In genomic region chr19:40525234-40526051, GRCh38 we compare ENCODE assay signal across 2 cellular contexts.
A peak's percentile ranks its signal among the peaks of the same experiment; 100 is the strongest.
TF ChIP-seq lines count a peak whose summit lies in the region.

No MANE protein-coding gene starts in this region.

TF ChIP-seq in K562, 482 proteins besides CTCF, POLR2A, EP300 and RAD21 (continues in another document):
- TF ChIP-seq WHSC1 (IDR thresholded peaks at IDR 0.05; ENCODE audit: low read length) (no peak), GTF2F1 (IDR thresholded peaks at IDR 0.05; ENCODE audit: low read depth, low read length) (no peak), ESRRA (IDR thresholded peaks at IDR 0.05; ENCODE audit: borderline replicate concordance, low read depth) (0 out of 2 replicates have a peak, but pooled peaks have one; percentile 15), JUN (IDR thresholded peaks at IDR 0.05; ENCODE audit: borderline replicate concordance, low read depth, low read length) (no peak), JUN (CRISPR knock-in tag; IDR thresholded peaks at IDR 0.05; ENCODE audit: borderline replicate concordance) (no peak), RBM17 (IDR thresholded peaks at IDR 0.05; ENCODE audit: borderline replicate concordance, low read depth, low read length) (no peak), BCL6 (CRISPR knock-in tag; IDR thresholded peaks at IDR 0.05) (no peak), ELK1 (CRISPR knock-in tag; IDR thresholded peaks at IDR 0.05) (no peak), MECOM (CRISPR knock-in tag; IDR thresholded peaks at IDR 0.05) (0 out of 2 replicates have a peak, but pooled peaks have one; percentile 23), GABPA (tag; conservative IDR thresholded peaks at IDR 0.05; ENCODE audit: low read depth) (0 out of 2 replicates have a peak, but pooled peaks have one; percentile 20), ZNF316 (IDR thresholded peaks at IDR 0.05) (peak; percentile 52; the same call in 1 of the 2 replicates), CREB5 (CRISPR knock-in tag; IDR thresholded peaks at IDR 0.05) (no peak), TEAD2 (tag; IDR thresholded peaks at IDR 0.05) (no peak), FOS (IDR thresholded peaks at IDR 0.05; ENCODE audit: extremely low read depth, insufficient read length) (no peak), ZBTB1 (CRISPR knock-in tag; IDR thresholded peaks at IDR 0.05; ENCODE audit: borderline replicate concordance, low read depth) (no peak), DPF2 (IDR thresholded peaks at IDR 0.05) (no peak), ELK3 (CRISPR knock-in tag; IDR thresholded peaks at IDR 0.05) (no peak), FOXP1 (CRISPR knock-in tag; IDR thresholded peaks at IDR 0.05) (0 out of 2 replicates have a peak, but pooled peaks have one; percentile 24)
- TF ChIP-seq, protein P1, sequence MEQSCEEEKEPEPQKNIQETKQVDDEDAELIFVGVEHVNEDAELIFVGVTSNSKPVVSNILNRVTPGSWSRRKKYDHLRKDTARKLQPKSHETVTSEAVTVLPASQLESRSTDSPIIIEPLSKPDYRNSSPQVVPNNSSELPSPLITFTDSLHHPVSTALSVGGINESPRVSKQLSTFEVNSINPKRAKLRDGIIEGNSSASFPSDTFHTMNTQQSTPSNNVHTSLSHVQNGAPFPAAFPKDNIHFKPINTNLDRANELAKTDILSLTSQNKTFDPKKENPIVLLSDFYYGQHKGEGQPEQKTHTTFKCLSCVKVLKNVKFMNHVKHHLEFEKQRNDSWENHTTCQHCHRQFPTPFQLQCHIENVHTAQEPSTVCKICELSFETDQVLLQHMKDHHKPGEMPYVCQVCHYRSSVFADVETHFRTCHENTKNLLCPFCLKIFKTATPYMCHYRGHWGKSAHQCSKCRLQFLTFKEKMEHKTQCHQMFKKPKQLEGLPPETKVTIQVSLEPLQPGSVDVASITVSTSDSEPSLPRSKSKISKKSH (CRISPR knock-in tag; IDR thresholded peaks at IDR 0.05): no peak
- TF ChIP-seq, protein P2, sequence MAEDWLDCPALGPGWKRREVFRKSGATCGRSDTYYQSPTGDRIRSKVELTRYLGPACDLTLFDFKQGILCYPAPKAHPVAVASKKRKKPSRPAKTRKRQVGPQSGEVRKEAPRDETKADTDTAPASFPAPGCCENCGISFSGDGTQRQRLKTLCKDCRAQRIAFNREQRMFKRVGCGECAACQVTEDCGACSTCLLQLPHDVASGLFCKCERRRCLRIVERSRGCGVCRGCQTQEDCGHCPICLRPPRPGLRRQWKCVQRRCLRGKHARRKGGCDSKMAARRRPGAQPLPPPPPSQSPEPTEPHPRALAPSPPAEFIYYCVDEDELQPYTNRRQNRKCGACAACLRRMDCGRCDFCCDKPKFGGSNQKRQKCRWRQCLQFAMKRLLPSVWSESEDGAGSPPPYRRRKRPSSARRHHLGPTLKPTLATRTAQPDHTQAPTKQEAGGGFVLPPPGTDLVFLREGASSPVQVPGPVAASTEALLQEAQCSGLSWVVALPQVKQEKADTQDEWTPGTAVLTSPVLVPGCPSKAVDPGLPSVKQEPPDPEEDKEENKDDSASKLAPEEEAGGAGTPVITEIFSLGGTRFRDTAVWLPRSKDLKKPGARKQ (CRISPR knock-in tag; IDR thresholded peaks at IDR 0.05): no peak

TF ChIP-seq in HepG2, 621 proteins besides CTCF, POLR2A, EP300 and RAD21:
- TF ChIP-seq TRIM22 (IDR thresholded peaks at IDR 0.05): no peak
- no peak for TF ChIP-seq GLI4 (CRISPR knock-in tag; IDR thresholded peaks at IDR 0.05; ENCODE audit: borderline replicate concordance)
- no peak for TF ChIP-seq GPN1 (CRISPR knock-in tag; IDR thresholded peaks at IDR 0.05; ENCODE audit: borderline replicate concordance)
- no peak for TF ChIP-seq ZNF720 (CRISPR knock-in tag; IDR thresholded peaks at IDR 0.05)
- TF ChIP-seq ZKSCAN1 (IDR thresholded peaks at IDR 0.05; ENCODE audit: low read length): no peak
- no peak for TF ChIP-seq IRX3 (CRISPR knock-in tag; IDR thresholded peaks at IDR 0.05; ENCODE audit: borderline replicate concordance, low read depth)
- TF ChIP-seq AGO1 (IDR thresholded peaks at IDR 0.05; ENCODE audit: low read depth, low read length, poor library complexity, severe bottlenecking): no peak
- TF ChIP-seq ATM (IDR thresholded peaks at IDR 0.05; ENCODE audit: borderline replicate concordance): no peak
- TF ChIP-seq ZNF354B (CRISPR knock-in tag; IDR thresholded peaks at IDR 0.05): no peak
- no peak for TF ChIP-seq ZNF101 (CRISPR knock-in tag; IDR thresholded peaks at IDR 0.05; ENCODE audit: borderline replicate concordance, low read depth)
- TF ChIP-seq ZNF558 (CRISPR knock-in tag; IDR thresholded peaks at IDR 0.05; ENCODE audit: borderline replicate concordance): no peak
- TF ChIP-seq LCORL (IDR thresholded peaks at IDR 0.05): no peak
- no peak for TF ChIP-seq LCORL (CRISPR knock-in tag; IDR thresholded peaks at IDR 0.05)
- TF ChIP-seq RBFOX2 (IDR thresholded peaks at IDR 0.05; ENCODE audit: low read depth, low read length): no peak
- TF ChIP-seq ZZZ3 (CRISPR knock-in tag; IDR thresholded peaks at IDR 0.05; ENCODE audit: borderline replicate concordance): no peak
- TF ChIP-seq ZNF34 (CRISPR knock-in tag; IDR thresholded peaks at IDR 0.05; ENCODE audit: borderline replicate concordance): no peak
TF ChIP-seq in HepG2: peak in this region for 0.
